ENCODE assay signal across 8 cellular contexts in the genomic region with DNA sequence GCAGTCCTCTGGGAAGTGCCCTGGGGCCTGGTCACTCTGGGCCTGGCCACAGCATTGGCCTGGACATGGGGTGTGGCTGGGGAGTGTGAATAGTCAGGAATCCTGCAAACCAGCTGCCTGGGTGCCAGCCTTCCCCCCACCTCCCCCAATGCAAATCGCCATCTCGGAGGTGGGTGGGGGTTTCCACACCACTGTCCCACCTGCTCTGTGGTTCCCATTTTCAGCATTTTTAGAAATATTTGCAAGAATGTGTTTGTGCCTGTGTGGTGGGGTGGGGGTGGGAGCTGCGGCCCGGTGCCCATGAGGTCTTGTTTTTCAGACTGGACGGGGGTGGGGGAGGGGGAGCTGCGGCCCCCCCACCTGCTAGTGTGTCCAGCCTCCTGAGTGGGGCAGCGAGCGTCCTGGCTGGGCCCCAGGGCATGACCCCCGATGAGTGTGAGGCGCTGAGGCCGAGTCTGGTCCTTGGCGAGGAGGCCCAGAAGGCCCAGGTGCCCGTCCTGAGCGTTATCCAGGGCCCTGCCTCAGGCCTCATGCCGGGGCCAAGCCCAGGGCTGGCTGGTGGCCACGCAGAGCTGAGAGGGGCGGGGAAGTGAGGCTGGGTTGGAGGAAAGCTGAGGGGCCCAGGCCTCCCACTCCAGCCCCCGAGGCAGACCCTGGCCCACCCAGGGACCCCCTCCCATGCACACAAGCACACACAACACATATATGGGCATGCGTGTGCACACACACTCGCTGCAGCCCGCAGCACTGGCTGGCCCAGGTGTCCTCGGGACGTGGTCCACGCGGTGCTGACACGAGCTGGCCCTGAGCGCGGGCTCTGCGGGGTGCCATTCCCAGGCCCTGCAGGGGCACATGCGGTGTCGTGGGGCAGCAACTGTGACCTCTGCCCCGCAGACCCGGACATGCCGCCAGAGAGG. TPM values are rescaled to one million over a fixed set of nuclear protein-coding genes. Genes with fewer than 3 reads are reported as not detected.
DNase-seq lines count a peak whose midpoint lies in the region; ATAC-seq, FAIRE-seq and TF ChIP-seq lines count a peak whose summit lies in the region.
"Not testable (repeated sequence)": the region's sequence is repeated elsewhere in the genome, so short reads cannot be mapped to it uniquely, and the experiment has no call there.

No MANE protein-coding gene starts in this region.

- H3K79me2 ChIP-seq in DND-41 (ENCODE audit: insufficient read depth, low read length): not testable (repeated sequence)
- peaks cover 26% of the 10 kb centered on the region; the same call in 1 of the 2 replicates for H3K79me2 ChIP-seq in OCI-LY7 (ENCODE audit: insufficient read depth, low read depth, low read length)

- CTCF ChIA-PET in OCI-LY7 (lab: Charles Lee; ENCODE audit: unreplicated experiment): not testable (repeated sequence)

- not testable (repeated sequence) for H3K4me3 ChIP-seq in DND-41 (ENCODE audit: low read depth in 1 of 2, low read length in 2 of 2); OCI-LY7 (ENCODE audit: low read depth, low read length, poor library complexity, severe bottlenecking); kidney (ENCODE audit: low read length in 2 of 2)

- intact Hi-C loops in OCI-LY7 (cut with micrococcal nuclease; ENCODE audit: unreplicated experiment); kidney (cut with DNase I): not testable (repeated sequence)

- FAIRE-seq in kidney (lab: Jason Lieb, UNC): not testable (repeated sequence)

- not testable (repeated sequence) for H4K20me1 ChIP-seq in DND-41 (ENCODE audit: insufficient read depth, low read length); OCI-LY7 (ENCODE audit: insufficient read depth, low read length)

- ATAC-seq in DND-41 (ENCODE audit: insufficient read depth, low read depth): 0 out of 3 replicates have a peak, but pooled peaks have one; percentile 11
- peak; percentile 41 for ATAC-seq in GM18868 (IDR thresholded peaks at IDR 0.05; ENCODE audit: unreplicated experiment)
- ATAC-seq in GM19455 (IDR thresholded peaks at IDR 0.05; ENCODE audit: unreplicated experiment): peak; percentile 42
- ATAC-seq in GM21825 (IDR thresholded peaks at IDR 0.05; ENCODE audit: unreplicated experiment): peak; percentile 43
- peak; percentile 28 for ATAC-seq in HG02970 (IDR thresholded peaks at IDR 0.05; ENCODE audit: low FRiP score, unreplicated experiment)
- peak; percentile 55 for ATAC-seq in HG03354 (IDR thresholded peaks at IDR 0.05; ENCODE audit: poor library complexity, severe bottlenecking, unreplicated experiment)

- not testable (repeated sequence) for TF ChIP-seq CTCF in DND-41 (IDR thresholded peaks at IDR 0.05; ENCODE audit: borderline replicate concordance, extremely low read depth, low read length, poor library complexity, severe bottlenecking); OCI-LY7 (conservative IDR thresholded peaks at IDR 0.05; ENCODE audit: low read length); kidney (IDR thresholded peaks at IDR 0.05; ENCODE audit: borderline replicate concordance, extremely low read depth, insufficient read depth)

- not testable (repeated sequence) for H3K9me2 ChIP-seq in OCI-LY7 (ENCODE audit: insufficient read depth, low read length)

- not testable (repeated sequence) for H3K27me3 ChIP-seq in DND-41 (ENCODE audit: insufficient read depth, low read length, poor library complexity)

- H2AFZ ChIP-seq in DND-41 (ENCODE audit: low read depth, low read length); OCI-LY7 (ENCODE audit: low read length): not testable (repeated sequence)

- not testable (repeated sequence) for H3K36me3 ChIP-seq in DND-41 (ENCODE audit: insufficient read depth, low read length); OCI-LY7 (ENCODE audit: insufficient read depth, low read length); kidney (ENCODE audit: control insufficient read depth in 1 of 2, insufficient read depth in 2 of 2, low read length in 2 of 2)

- H3K4me1 ChIP-seq in DND-41 (ENCODE audit: insufficient read depth, low read length); kidney (ENCODE audit: control insufficient read depth in 1 of 2, insufficient read depth in 1 of 2, low read depth in 1 of 2, low read length in 2 of 2): not testable (repeated sequence)
- peaks cover 88% of the 10 kb centered on the region for H3K4me1 ChIP-seq in OCI-LY7 (ENCODE audit: insufficient read depth, low read length, poor library complexity, severe bottlenecking)

- DNase-seq in DND-41: not testable (repeated sequence)
- DNase-seq in OCI-LY7 (ENCODE audit: low spot score) (peak; percentile 23), kidney (peak; percentile 61)

- not testable (repeated sequence) for BruUV-seq in OCI-LY7 (replicated peaks; lab: Mats Ljungman, UMichigan)

- POLR2A ChIA-PET in OCI-LY7 (lab: Charles Lee): not testable (repeated sequence)

- not testable (repeated sequence) for H3K9me3 ChIP-seq in DND-41 (ENCODE audit: insufficient read depth, low read length, severe bottlenecking); OCI-LY7 (ENCODE audit: low read length); kidney (ENCODE audit: control insufficient read depth in 1 of 2, low read length in 2 of 2)

- H3K4me2 ChIP-seq in DND-41 (ENCODE audit: insufficient read depth, low read length): not testable (repeated sequence)
- H3K4me2 ChIP-seq in OCI-LY7 (ENCODE audit: low read length): peak overlapping the region; percentile 30; the same call in 1 of the 2 replicates

- not testable (repeated sequence) for H3K9ac ChIP-seq in DND-41 (ENCODE audit: low read depth, low read length); kidney (ENCODE audit: low read length in 2 of 2)

- H3K27ac ChIP-seq in DND-41 (ENCODE audit: low read length); kidney (ENCODE audit: low read depth in 2 of 2, low read length in 2 of 2): not testable (repeated sequence)
- peak overlapping the region; percentile 88 for H3K27ac ChIP-seq in OCI-LY7 (ENCODE audit: low read depth, low read length, poor library complexity, severe bottlenecking)

RNA-seq across cellular contexts. Expression of a gene that starts 40.1 kb away (rescaled TPM):
- total RNA-seq in OCI-LY7 (2014; rRNA removed; shearing (Covaris generic)): 0.25 and 0.70 TPM in 2 replicates
- total RNA-seq in OCI-LY7 (2022): 0.21 and 0.31 TPM in 2 replicates
- total RNA-seq in kidney: 3.1 TPM
- polyA plus RNA-seq in kidney (ENCODE audit: insufficient read depth, low read depth, low replicate concordance): 4.1 TPM
